Comparison of ENCODE assay signal across 20 cellular contexts in genomic region chr1:114488739-114489138, GRCh38. TPM values are rescaled to one million over a fixed set of nuclear protein-coding genes. Genes with fewer than 3 reads are reported as not detected.
A peak's percentile ranks its signal among the peaks of the same experiment; 100 is the strongest.
DNase-seq lines count a peak whose midpoint lies in the region; ATAC-seq and TF ChIP-seq lines count a peak whose summit lies in the region.
"Had no signal": no experiment of that assay in that cellular context is flagged by ENCODE, and none has a peak within 500 bp of the region (broad histone marks: within the 10 kb centered on the region; RNA-seq: fewer than 3 reads in every experiment).

No MANE protein-coding gene starts in this region.

- H3K9me3 Mint-ChIP-seq in activated T-cell treated with anti-CD3 and anti-CD28 coated beads, Interleukin-2, amount 50 U/mL, for 24 hours = peaks cover 12% of the 10 kb centered on the region
- H3K9me3 Mint-ChIP-seq in activated T-cell treated with anti-CD3 and anti-CD28 coated beads, Interleukin-2, amount 50 U/mL, for 4 hours = peaks cover 12% of the 10 kb centered on the region
- H3K9me3 Mint-ChIP-seq in T-cell (peaks cover 5 to 13% (median 7%) of the 10 kb centered on the region in 3 donors), memory B cell (peaks cover 6% of the 10 kb centered on the region)
- peaks cover 2% of the 10 kb centered on the region for H3K9me3 Mint-ChIP-seq in stimulated activated effector memory CD8-positive, alpha-beta T cell treated with anti-CD3 and anti-CD28 coated beads, Interleukin-12 subunit alpha, Interleukin-12 subunit beta, amount 100 ng/mL, for 72 hours

- H3K4me3 Mint-ChIP-seq in activated T-cell treated with anti-CD3 and anti-CD28 coated beads, Interleukin-2, amount 50 U/mL, for 24 hours = no peak overlapping the region
- H3K4me3 Mint-ChIP-seq in activated T-cell treated with anti-CD3 and anti-CD28 coated beads, Interleukin-2, amount 50 U/mL, for 4 hours = no peak overlapping the region
- H3K4me3 Mint-ChIP-seq in T-cell (peak overlapping the region in 1 of 3 donors; percentile 25), memory B cell (no peak overlapping the region)
- H3K4me3 Mint-ChIP-seq in stimulated activated effector memory CD8-positive, alpha-beta T cell treated with anti-CD3 and anti-CD28 coated beads, Interleukin-12 subunit alpha, Interleukin-12 subunit beta, amount 100 ng/mL, for 72 hours = no peak overlapping the region

- WGBS in sigmoid colon, 2 donors = 67 to 76% methylated on average over 2 of the region's 2 CpGs

- DNase-seq in activated T-cell treated with anti-CD3 and anti-CD28 coated beads, Interleukin-2, amount 50 U/mL, for 24 hours = no peak
- no peak for DNase-seq in activated T-cell treated with anti-CD3 and anti-CD28 coated beads, Interleukin-2, amount 50 U/mL, for 4 hours
- DNase-seq in T-cell (no peak), memory B cell (ENCODE audit: low spot score in 2 of 2) (no peak), sigmoid colon (no peak), HuH-7 (ENCODE audit: low spot score) (no peak)
- DNase-seq in stimulated activated effector memory CD8-positive, alpha-beta T cell treated with anti-CD3 and anti-CD28 coated beads, Interleukin-12 subunit alpha, Interleukin-12 subunit beta, amount 100 ng/mL, for 72 hours (ENCODE audit: low spot score in 2 of 2) = no peak
- DNase-seq: 8988T, COR-L47, GF-D8, HCEC 1CT, MG63, NCI-H1092, NCI-H146, NCI-H2081 treated with DMSO at 0.1 percent for 48 hours, NCI-H524 had no signal

- H3K9me3 ChIP-seq in sigmoid colon = no peaks in the 10 kb centered on the region

- H3K4me1 ChIP-seq in sigmoid colon = no peaks in the 10 kb centered on the region

- ATAC-seq in activated T-cell treated with anti-CD3 and anti-CD28 coated beads, Interleukin-2, amount 50 U/mL, for 4 hours = no peak
- ATAC-seq in T-cell (replicated peaks in 1 of 4) (peak in 1 of 4 experiments; percentile 53), memory B cell (ENCODE audit: low read depth) (peak; percentile 70), HG02759 (IDR thresholded peaks at IDR 0.05; ENCODE audit: unreplicated experiment) (no peak)
- ATAC-seq in stimulated activated effector memory CD8-positive, alpha-beta T cell treated with anti-CD3 and anti-CD28 coated beads, Interleukin-12 subunit alpha, Interleukin-12 subunit beta, amount 100 ng/mL, for 72 hours = no peak
- ATAC-seq: Panc1 had no signal

- intact Hi-C loops in sigmoid colon (cut with DNase I) = no loop called here

- CTCF ChIA-PET in T-cell (lab: Charles Lee) = no interaction called here

- H3K27me3 Mint-ChIP-seq in activated T-cell treated with anti-CD3 and anti-CD28 coated beads, Interleukin-2, amount 50 U/mL, for 24 hours = no peaks in the 10 kb centered on the region
- H3K27me3 Mint-ChIP-seq in activated T-cell treated with anti-CD3 and anti-CD28 coated beads, Interleukin-2, amount 50 U/mL, for 4 hours (ENCODE audit: low read depth) = no peaks in the 10 kb centered on the region
- H3K27me3 Mint-ChIP-seq in T-cell = no peaks in the 10 kb centered on the region
- H3K27me3 Mint-ChIP-seq in memory B cell = no peaks in the 10 kb centered on the region

- peaks cover 44% of the 10 kb centered on the region for H3K36me3 Mint-ChIP-seq in activated T-cell treated with anti-CD3 and anti-CD28 coated beads, Interleukin-2, amount 50 U/mL, for 24 hours (ENCODE audit: low read depth)
- H3K36me3 Mint-ChIP-seq in activated T-cell treated with anti-CD3 and anti-CD28 coated beads, Interleukin-2, amount 50 U/mL, for 4 hours (ENCODE audit: insufficient read depth) = peaks cover 17% of the 10 kb centered on the region
- peaks cover 21% of the 10 kb centered on the region for H3K36me3 Mint-ChIP-seq in T-cell
- peaks cover 20% of the 10 kb centered on the region for H3K36me3 Mint-ChIP-seq in memory B cell
- peaks cover 7% of the 10 kb centered on the region for H3K36me3 Mint-ChIP-seq in stimulated activated effector memory CD8-positive, alpha-beta T cell treated with anti-CD3 and anti-CD28 coated beads, Interleukin-12 subunit alpha, Interleukin-12 subunit beta, amount 100 ng/mL, for 72 hours

- no peaks in the 10 kb centered on the region for H3K27me3 ChIP-seq in sigmoid colon
- H3K27me3 ChIP-seq: BLaER1, MG63 had no signal

- H3K4me1 Mint-ChIP-seq in activated T-cell treated with anti-CD3 and anti-CD28 coated beads, Interleukin-2, amount 50 U/mL, for 24 hours (ENCODE audit: low read depth) = peaks cover 56% of the 10 kb centered on the region
- peaks cover 57% of the 10 kb centered on the region for H3K4me1 Mint-ChIP-seq in activated T-cell treated with anti-CD3 and anti-CD28 coated beads, Interleukin-2, amount 50 U/mL, for 4 hours (ENCODE audit: low read depth)
- H3K4me1 Mint-ChIP-seq in T-cell = peaks cover 57 to 66% (median 64%) of the 10 kb centered on the region in 3 donors
- peaks cover 29% of the 10 kb centered on the region for H3K4me1 Mint-ChIP-seq in memory B cell
- peaks cover 49% of the 10 kb centered on the region for H3K4me1 Mint-ChIP-seq in stimulated activated effector memory CD8-positive, alpha-beta T cell treated with anti-CD3 and anti-CD28 coated beads, Interleukin-12 subunit alpha, Interleukin-12 subunit beta, amount 100 ng/mL, for 72 hours

- no peak for TF ChIP-seq CTCF in sigmoid colon (IDR thresholded peaks at IDR 0.05)

- TF ChIP-seq EP300 in sigmoid colon (IDR thresholded peaks at IDR 0.05) = no peak

- POLR2A ChIA-PET in T-cell (lab: Charles Lee) = interaction anchor here in 1 of 2 donors (0.6 kb wide), 2 partner anchors 79 to 551 kb away, joined by 3 read pairs; no protein-coding TSS in a partner anchor

- no peak overlapping the region for H3K27ac ChIP-seq in sigmoid colon
- H3K27ac ChIP-seq: BLaER1, KMS-11 had no signal

- no peak overlapping the region for H3K4me3 ChIP-seq in sigmoid colon
- H3K4me3 ChIP-seq: BLaER1, MG63 had no signal

- no peaks in the 10 kb centered on the region for H3K36me3 ChIP-seq in sigmoid colon

- H3K27ac Mint-ChIP-seq in activated T-cell treated with anti-CD3 and anti-CD28 coated beads, Interleukin-2, amount 50 U/mL, for 24 hours = peak overlapping the region; percentile 35
- H3K27ac Mint-ChIP-seq in T-cell = peak overlapping the region; percentile 60 to 74
- H3K27ac Mint-ChIP-seq in memory B cell = peak overlapping the region; percentile 20
- peak overlapping the region; percentile 45 for H3K27ac Mint-ChIP-seq in stimulated activated effector memory CD8-positive, alpha-beta T cell treated with anti-CD3 and anti-CD28 coated beads, Interleukin-12 subunit alpha, Interleukin-12 subunit beta, amount 100 ng/mL, for 72 hours

- no peak for TF ChIP-seq POLR2A in sigmoid colon (IDR thresholded peaks at IDR 0.05)

RNA-seq across cellular contexts. Expression of gene TRIM33, which starts 22.3 kb away (rescaled TPM):
- total RNA-seq in activated T-cell treated with anti-CD3 and anti-CD28 coated beads, Interleukin-2, amount 50 U/mL, for 4 hours = 10 to 100 TPM; 30.0 to 33.0 (median 31.9) TPM
- total RNA-seq in T-cell (10 to 100 TPM; 41.6 to 60.6 (median 47.3) TPM), sigmoid colon (10 to 100 TPM; 38.7 to 42.0 (median 41.5) TPM)
- 1 to 10 TPM; 4.6 to 8.9 (median 4.8) TPM for polyA plus RNA-seq in sigmoid colon
